10 cellular contexts compared by ENCODE assay signal in genomic region chr6:11712760-11713159, GRCh38.
DNase-seq lines count a peak whose midpoint lies in the region; ATAC-seq and TF ChIP-seq lines count a peak whose summit lies in the region.
"Had no signal": no experiment of that assay in that cellular context is flagged by ENCODE, and none has a peak within 500 bp of the region (broad histone marks: within the 10 kb centered on the region; RNA-seq: fewer than 3 reads in every experiment).

No MANE protein-coding gene starts in this region.

- WGBS in heart right ventricle, 2 donors, result 58 to 66% methylated on average over 6 of the region's 6 CpGs
- WGBS in thyroid gland, 2 donors, result 51 to 66% methylated on average over 6 of the region's 6 CpGs

- peak overlapping the region in 2 of 10 donors; percentile 36 to 46 for H3K27ac ChIP-seq in heart right ventricle
- peak overlapping the region in 2 of 3 donors; percentile 14 to 46 for H3K27ac ChIP-seq in thyroid gland
- H3K27ac ChIP-seq: cardiac muscle cell had no signal

- peak; percentile 14 for ATAC-seq in activated CD8-positive, alpha-beta T cell treated with anti-CD3 and anti-CD28 coated beads for 36 hours
- peak; percentile 45 to 93 (median 62) for ATAC-seq in heart right ventricle

- H3K36me3 Mint-ChIP-seq in activated T-cell treated with anti-CD3 and anti-CD28 coated beads, Interleukin-2, amount 50 U/mL, for 24 hours (ENCODE audit: low read depth), result peaks cover 65% of the 10 kb centered on the region
- peaks cover 54% of the 10 kb centered on the region for H3K36me3 Mint-ChIP-seq in activated CD8-positive, alpha-beta T cell treated with anti-CD3 and anti-CD28 coated beads for 36 hours (ENCODE audit: low read depth)

- H3K9me3 ChIP-seq in heart right ventricle (no peaks in the 10 kb centered on the region), thyroid gland (no peaks in the 10 kb centered on the region)
- H3K9me3 ChIP-seq: SK-N-SH had no signal

- POLR2A ChIA-PET in activated CD8-positive, alpha-beta T cell treated with anti-CD3 and anti-CD28 coated beads for 36 hours (lab: Charles Lee), result interaction anchor here (0.7 to 7.1 kb wide), 6 partner anchors 10 to 318 kb away, joined by 3 to 122 read pairs (median 18); no protein-coding TSS in a partner anchor

- H3K27ac Mint-ChIP-seq in activated T-cell treated with anti-CD3 and anti-CD28 coated beads, Interleukin-2, amount 50 U/mL, for 24 hours, result peak overlapping the region; percentile 97
- H3K27ac Mint-ChIP-seq in activated CD8-positive, alpha-beta T cell treated with anti-CD3 and anti-CD28 coated beads for 36 hours, result peak overlapping the region; percentile 97

- H3K27me3 ChIP-seq in heart right ventricle, result no peaks in the 10 kb centered on the region
- H3K27me3 ChIP-seq in thyroid gland, result no peaks in the 10 kb centered on the region
- H3K27me3 ChIP-seq: cardiac muscle cell had no signal

- H3K9me3 Mint-ChIP-seq in activated T-cell treated with anti-CD3 and anti-CD28 coated beads, Interleukin-2, amount 50 U/mL, for 24 hours, result peaks cover 6% of the 10 kb centered on the region
- peaks cover 7% of the 10 kb centered on the region for H3K9me3 Mint-ChIP-seq in activated CD8-positive, alpha-beta T cell treated with anti-CD3 and anti-CD28 coated beads for 36 hours

- intact Hi-C loops in activated CD8-positive, alpha-beta T cell treated with anti-CD3 and anti-CD28 coated beads for 36 hours (cut with micrococcal nuclease), result loop anchor here (5.0 kb wide), 2 partner anchors 300 to 340 kb away; partner anchors contain the start of gene HIVEP1
- intact Hi-C loops in heart right ventricle (cut with DNase I), result no loop called here
- intact Hi-C loops in thyroid gland (cut with DNase I), result no loop called here

- DNase-seq in activated T-cell treated with anti-CD3 and anti-CD28 coated beads, Interleukin-2, amount 50 U/mL, for 24 hours, result peak; percentile 67
- DNase-seq in activated T-cell treated with anti-CD3 and anti-CD28 coated beads, Interleukin-2, amount 50 U/mL, for 1 hour, result no peak
- DNase-seq in activated CD8-positive, alpha-beta T cell treated with anti-CD3 and anti-CD28 coated beads for 36 hours, result peak; percentile 73
- DNase-seq in heart right ventricle, result no peak
- DNase-seq in thyroid gland, result peak; percentile 39 to 43
- no peak for DNase-seq in NCI-H1417 treated with DMSO at 0.1 percent for 48 hours (lab: John Stamatoyannopoulos, UW)
- DNase-seq in DMS 273 (lab: John Stamatoyannopoulos, UW; ENCODE audit: unreplicated experiment), result no peak
- DNase-seq in T1000 (lab: John Stamatoyannopoulos, UW), result no peak
- DNase-seq: SK-N-SH had no signal

- H3K36me3 ChIP-seq in heart right ventricle, result no peaks in the 10 kb centered on the region
- no peaks in the 10 kb centered on the region for H3K36me3 ChIP-seq in thyroid gland
- H3K36me3 ChIP-seq: cardiac muscle cell had no signal

- no peak for TF ChIP-seq CTCF in activated CD8-positive, alpha-beta T cell treated with anti-CD3 and anti-CD28 coated beads for 36 hours (IDR thresholded peaks at IDR 0.05)
- TF ChIP-seq CTCF in heart right ventricle (IDR thresholded peaks at IDR 0.05), result no peak
- no peak for TF ChIP-seq CTCF in thyroid gland (IDR thresholded peaks at IDR 0.05)

- TF ChIP-seq POLR2A in thyroid gland (IDR thresholded peaks at IDR 0.05), result no peak

- H3K4me1 ChIP-seq in heart right ventricle (peaks cover 0 to 34% (median 10%) of the 10 kb centered on the region in 9 donors), thyroid gland (peaks cover 35 to 47% of the 10 kb centered on the region in 2 donors)

- no peaks in the 10 kb centered on the region for H3K27me3 Mint-ChIP-seq in activated T-cell treated with anti-CD3 and anti-CD28 coated beads, Interleukin-2, amount 50 U/mL, for 24 hours
- H3K27me3 Mint-ChIP-seq in activated CD8-positive, alpha-beta T cell treated with anti-CD3 and anti-CD28 coated beads for 36 hours, result no peaks in the 10 kb centered on the region

- CTCF ChIA-PET in activated CD8-positive, alpha-beta T cell treated with anti-CD3 and anti-CD28 coated beads for 36 hours (lab: Charles Lee), result interaction anchor here (1.4 to 3.8 kb wide), 3 partner anchors 11 to 29 kb away, joined by 3 to 18 read pairs (median 13); no protein-coding TSS in a partner anchor

- H3K4me3 ChIP-seq in heart right ventricle (no peak overlapping the region), thyroid gland (replicated peaks in 1 of 3) (no peak overlapping the region)
- H3K4me3 ChIP-seq: cardiac muscle cell had no signal

- peaks cover 83% of the 10 kb centered on the region for H3K4me1 Mint-ChIP-seq in activated T-cell treated with anti-CD3 and anti-CD28 coated beads, Interleukin-2, amount 50 U/mL, for 24 hours (ENCODE audit: low read depth)
- H3K4me1 Mint-ChIP-seq in activated CD8-positive, alpha-beta T cell treated with anti-CD3 and anti-CD28 coated beads for 36 hours (ENCODE audit: low read depth), result peaks cover 75% of the 10 kb centered on the region

- peak overlapping the region; percentile 68 for H3K4me3 Mint-ChIP-seq in activated T-cell treated with anti-CD3 and anti-CD28 coated beads, Interleukin-2, amount 50 U/mL, for 24 hours
- no peak overlapping the region for H3K4me3 Mint-ChIP-seq in activated CD8-positive, alpha-beta T cell treated with anti-CD3 and anti-CD28 coated beads for 36 hours

Comparison
In these comparisons a context has a peak if more than half of its experiments do, and no peak if none do; other contexts are left out.
1. DNase-seq: peak in activated T-cell treated with anti-CD3 and anti-CD28 coated beads, Interleukin-2, amount 50 U/mL, for 24 hours (single experiment), activated CD8-positive, alpha-beta T cell treated with anti-CD3 and anti-CD28 coated beads for 36 hours (single experiment) and thyroid gland (2 of 2); none in activated T-cell treated with anti-CD3 and anti-CD28 coated beads, Interleukin-2, amount 50 U/mL, for 1 hour (single experiment), heart right ventricle (0 of 2), NCI-H1417 treated with DMSO at 0.1 percent for 48 hours (single experiment), DMS 273 (single experiment) and T1000 (single experiment).